In genomic region chr1:96234299-96234698, GRCh38 we compare ENCODE assay signal across 10 cellular contexts.
DNase-seq lines count a peak whose midpoint lies in the region; ATAC-seq and TF ChIP-seq lines count a peak whose summit lies in the region.
"Had no signal": no experiment of that assay in that cellular context is flagged by ENCODE, and none has a peak within 500 bp of the region (broad histone marks: within the 10 kb centered on the region; RNA-seq: fewer than 3 reads in every experiment).

No MANE protein-coding gene starts in this region.

- intact Hi-C loops in Right ventricle myocardium superior (cut with DNase I): no loop called here
- intact Hi-C loops in cardiac septum (cut with DNase I): no loop called here
- intact Hi-C loops in left ventricle myocardium inferior (cut with micrococcal nuclease): no loop called here
- intact Hi-C loops in uterus (cut with DNase I; ENCODE audit: low total_unique reads): no loop called here
- intact Hi-C loops in activated T-helper 2 cell treated with anti-CD3 and anti-CD28 coated beads, Interferon-gamma antibody, Interleukin-2, Interleukin-4, amounts not matched to agents 10 μg/mL and 5 μg/mL and 100 μg/mL, durations not matched to agents 14 hours and 24 hours and 36 hours (cut with micrococcal nuclease): no loop called here

- no peaks in the 10 kb centered on the region for H3K27me3 ChIP-seq in RWPE2 (ENCODE audit: insufficient read depth, poor library complexity, severe bottlenecking)
- H3K27me3 ChIP-seq in left ventricle myocardium inferior (ENCODE audit: low read depth): no peaks in the 10 kb centered on the region
- no peaks in the 10 kb centered on the region for H3K27me3 ChIP-seq in uterus

- H3K27ac ChIP-seq in RWPE2 (ENCODE audit: poor library complexity, severe bottlenecking) (no peak overlapping the region), left ventricle myocardium inferior (replicated peaks) (no peak overlapping the region), uterus (peak overlapping the region; percentile 10 to 25)

- no peaks in the 10 kb centered on the region for H3K4me1 Mint-ChIP-seq in activated T-helper 2 cell treated with anti-CD3 and anti-CD28 coated beads, Interferon-gamma antibody, Interleukin-2, Interleukin-4, amounts not matched to agents 10 μg/mL and 5 μg/mL and 100 μg/mL, durations not matched to agents 14 hours and 24 hours and 36 hours (ENCODE audit: low read depth)
- H3K4me1 Mint-ChIP-seq: stimulated activated naive CD8-positive, alpha-beta T cell treated with anti-CD3 and anti-CD28 coated beads, Interleukin-15, amount 100 ng/mL, for 72 hours had no signal

- no peaks in the 10 kb centered on the region for H3K9me3 Mint-ChIP-seq in activated T-helper 2 cell treated with anti-CD3 and anti-CD28 coated beads, Interferon-gamma antibody, Interleukin-2, Interleukin-4, amounts not matched to agents 10 μg/mL and 5 μg/mL and 100 μg/mL, durations not matched to agents 14 hours and 24 hours and 36 hours
- H3K9me3 Mint-ChIP-seq: activated T-cell treated with anti-CD3 and anti-CD28 coated beads, Interleukin-2, amount 50 U/mL, for 24 hours; stimulated activated naive CD8-positive, alpha-beta T cell treated with anti-CD3 and anti-CD28 coated beads, Interleukin-15, amount 100 ng/mL, for 72 hours had no signal

- H3K27me3 Mint-ChIP-seq in activated T-helper 2 cell treated with anti-CD3 and anti-CD28 coated beads, Interferon-gamma antibody, Interleukin-2, Interleukin-4, amounts not matched to agents 10 μg/mL and 5 μg/mL and 100 μg/mL, durations not matched to agents 14 hours and 24 hours and 36 hours (ENCODE audit: low read depth): no peaks in the 10 kb centered on the region
- H3K27me3 Mint-ChIP-seq: activated T-cell treated with anti-CD3 and anti-CD28 coated beads, Interleukin-2, amount 50 U/mL, for 24 hours; stimulated activated naive CD8-positive, alpha-beta T cell treated with anti-CD3 and anti-CD28 coated beads, Interleukin-15, amount 100 ng/mL, for 72 hours had no signal

- H3K36me3 ChIP-seq in RWPE2 (ENCODE audit: low read depth) (no peaks in the 10 kb centered on the region), left ventricle myocardium inferior (no peaks in the 10 kb centered on the region), uterus (no peaks in the 10 kb centered on the region)

- no peak for TF ChIP-seq POLR2A in uterus (IDR thresholded peaks at IDR 0.05)

- no peak overlapping the region for H3K4me3 Mint-ChIP-seq in activated T-helper 2 cell treated with anti-CD3 and anti-CD28 coated beads, Interferon-gamma antibody, Interleukin-2, Interleukin-4, amounts not matched to agents 10 μg/mL and 5 μg/mL and 100 μg/mL, durations not matched to agents 14 hours and 24 hours and 36 hours (ENCODE audit: low read depth)
- H3K4me3 Mint-ChIP-seq: activated T-cell treated with anti-CD3 and anti-CD28 coated beads, Interleukin-2, amount 50 U/mL, for 24 hours; stimulated activated naive CD8-positive, alpha-beta T cell treated with anti-CD3 and anti-CD28 coated beads, Interleukin-15, amount 100 ng/mL, for 72 hours had no signal

- no peak for TF ChIP-seq CTCF in RWPE2 (IDR thresholded peaks at IDR 0.05; ENCODE audit: poor library complexity, severe bottlenecking)
- TF ChIP-seq CTCF in left ventricle myocardium inferior (IDR thresholded peaks at IDR 0.05; ENCODE audit: borderline replicate concordance): no peak
- no peak for TF ChIP-seq CTCF in uterus (IDR thresholded peaks at IDR 0.05)

- no peak overlapping the region for H3K27ac Mint-ChIP-seq in activated T-helper 2 cell treated with anti-CD3 and anti-CD28 coated beads, Interferon-gamma antibody, Interleukin-2, Interleukin-4, amounts not matched to agents 10 μg/mL and 5 μg/mL and 100 μg/mL, durations not matched to agents 14 hours and 24 hours and 36 hours
- H3K27ac Mint-ChIP-seq: activated T-cell treated with anti-CD3 and anti-CD28 coated beads, Interleukin-2, amount 50 U/mL, for 24 hours; stimulated activated naive CD8-positive, alpha-beta T cell treated with anti-CD3 and anti-CD28 coated beads, Interleukin-15, amount 100 ng/mL, for 72 hours had no signal

- ATAC-seq in Right ventricle myocardium superior (ENCODE audit: poor library complexity): no peak
- peak; percentile 82 for ATAC-seq in RWPE2 (ENCODE audit: low read depth)
- ATAC-seq in HG03139 (IDR thresholded peaks at IDR 0.05; ENCODE audit: unreplicated experiment): no peak
- ATAC-seq: stimulated activated naive CD8-positive, alpha-beta T cell treated with anti-CD3 and anti-CD28 coated beads, Interleukin-15, amount 100 ng/mL, for 72 hours had no signal

- H3K4me1 ChIP-seq in RWPE2 (ENCODE audit: insufficient read depth, poor library complexity, severe bottlenecking): no peaks in the 10 kb centered on the region
- H3K4me1 ChIP-seq in left ventricle myocardium inferior: no peaks in the 10 kb centered on the region
- H3K4me1 ChIP-seq in uterus: no peaks in the 10 kb centered on the region

- H3K36me3 Mint-ChIP-seq in activated T-helper 2 cell treated with anti-CD3 and anti-CD28 coated beads, Interferon-gamma antibody, Interleukin-2, Interleukin-4, amounts not matched to agents 10 μg/mL and 5 μg/mL and 100 μg/mL, durations not matched to agents 14 hours and 24 hours and 36 hours (ENCODE audit: low read depth): no peaks in the 10 kb centered on the region

- DNase-seq in Right ventricle myocardium superior (peak; percentile 42), cardiac septum (ENCODE audit: low spot score) (no peak), RWPE2 (ENCODE audit: low spot score) (peak; percentile 65), left ventricle myocardium inferior (peak; percentile 14), uterus (peak; percentile 18 to 38), NCI-H524 (lab: John Stamatoyannopoulos, UW) (no peak)
- DNase-seq in activated T-helper 2 cell treated with anti-CD3 and anti-CD28 coated beads, Interferon-gamma antibody, Interleukin-2, Interleukin-4, amounts not matched to agents 10 μg/mL and 5 μg/mL and 100 μg/mL, durations not matched to agents 14 hours and 24 hours and 36 hours (ENCODE audit: low spot score): no peak
- DNase-seq: activated T-cell treated with anti-CD3 and anti-CD28 coated beads, Interleukin-2, amount 50 U/mL, for 24 hours; stimulated activated naive CD8-positive, alpha-beta T cell treated with anti-CD3 and anti-CD28 coated beads, Interleukin-15, amount 100 ng/mL, for 72 hours had no signal

- H3K4me3 ChIP-seq in RWPE2 (ENCODE audit: severe bottlenecking) (no peak overlapping the region), left ventricle myocardium inferior (no peak overlapping the region), uterus (no peak overlapping the region)

- no peaks in the 10 kb centered on the region for H3K9me3 ChIP-seq in RWPE2 (ENCODE audit: severe bottlenecking)
- H3K9me3 ChIP-seq in left ventricle myocardium inferior (replicated peaks): no peaks in the 10 kb centered on the region
- H3K9me3 ChIP-seq in uterus: no peaks in the 10 kb centered on the region

Comparison
In these comparisons a context has a peak if more than half of its experiments do, and no peak if none do; other contexts are left out.
1. DNase-seq: peak in Right ventricle myocardium superior (single experiment), RWPE2 (single experiment), left ventricle myocardium inferior (single experiment) and uterus (2 of 2); none in cardiac septum (single experiment), NCI-H524 (0 of 2) and activated T-helper 2 cell treated with anti-CD3 and anti-CD28 coated beads, Interferon-gamma antibody, Interleukin-2, Interleukin-4, amounts not matched to agents 10 μg/mL and 5 μg/mL and 100 μg/mL, durations not matched to agents 14 hours and 24 hours and 36 hours (single experiment).
2. H3K27ac ChIP-seq: peak in uterus (2 of 2); none in RWPE2 (single experiment) and left ventricle myocardium inferior (single experiment).